Comparison of ENCODE assay signal across 2 cellular contexts in the genomic region with DNA sequence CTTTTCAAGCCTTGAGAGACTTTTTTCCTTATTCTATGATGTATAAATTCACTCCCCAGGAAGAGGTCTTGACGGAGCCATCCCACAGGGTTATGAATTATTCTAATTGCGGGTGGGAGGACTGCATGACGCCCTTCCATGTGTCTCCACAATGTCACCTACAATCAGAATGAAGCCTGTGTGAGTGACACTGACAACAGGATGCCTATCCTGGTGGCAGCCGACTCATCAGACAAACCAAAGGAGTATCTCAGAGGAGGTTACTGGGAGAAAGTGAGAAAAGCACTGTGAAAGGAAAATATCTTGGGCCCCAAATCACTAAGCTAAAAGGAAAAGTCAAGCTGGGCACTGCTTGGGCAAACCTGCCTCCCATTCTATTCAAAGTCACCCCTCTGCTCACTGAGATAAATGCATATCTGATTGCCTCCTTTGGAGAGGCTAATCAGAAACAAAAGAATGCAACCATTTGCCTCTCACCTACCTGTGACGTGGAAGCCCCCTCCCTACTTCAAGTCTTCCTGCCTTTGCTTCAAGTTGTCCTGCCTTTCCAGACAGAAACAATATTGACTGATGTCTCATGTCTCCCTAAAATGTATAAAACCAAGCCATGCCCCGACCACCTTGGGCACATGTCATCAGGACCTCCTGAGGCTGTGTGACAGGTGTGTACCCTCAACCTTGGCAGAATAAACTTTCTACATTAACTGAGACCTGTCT.
TF ChIP-seq lines count a peak whose summit lies in the region.

No MANE protein-coding gene starts in this region.

TF ChIP-seq in HCT116, 20 proteins besides CTCF, POLR2A, EP300 and RAD21:
- TF ChIP-seq, protein P1, sequence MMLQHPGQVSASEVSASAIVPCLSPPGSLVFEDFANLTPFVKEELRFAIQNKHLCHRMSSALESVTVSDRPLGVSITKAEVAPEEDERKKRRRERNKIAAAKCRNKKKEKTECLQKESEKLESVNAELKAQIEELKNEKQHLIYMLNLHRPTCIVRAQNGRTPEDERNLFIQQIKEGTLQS (IDR thresholded peaks at IDR 0.05) = no peak
- no peak for TF ChIP-seq CEBPB (IDR thresholded peaks at IDR 0.05; ENCODE audit: low read depth)
- TF ChIP-seq, protein P2, sequence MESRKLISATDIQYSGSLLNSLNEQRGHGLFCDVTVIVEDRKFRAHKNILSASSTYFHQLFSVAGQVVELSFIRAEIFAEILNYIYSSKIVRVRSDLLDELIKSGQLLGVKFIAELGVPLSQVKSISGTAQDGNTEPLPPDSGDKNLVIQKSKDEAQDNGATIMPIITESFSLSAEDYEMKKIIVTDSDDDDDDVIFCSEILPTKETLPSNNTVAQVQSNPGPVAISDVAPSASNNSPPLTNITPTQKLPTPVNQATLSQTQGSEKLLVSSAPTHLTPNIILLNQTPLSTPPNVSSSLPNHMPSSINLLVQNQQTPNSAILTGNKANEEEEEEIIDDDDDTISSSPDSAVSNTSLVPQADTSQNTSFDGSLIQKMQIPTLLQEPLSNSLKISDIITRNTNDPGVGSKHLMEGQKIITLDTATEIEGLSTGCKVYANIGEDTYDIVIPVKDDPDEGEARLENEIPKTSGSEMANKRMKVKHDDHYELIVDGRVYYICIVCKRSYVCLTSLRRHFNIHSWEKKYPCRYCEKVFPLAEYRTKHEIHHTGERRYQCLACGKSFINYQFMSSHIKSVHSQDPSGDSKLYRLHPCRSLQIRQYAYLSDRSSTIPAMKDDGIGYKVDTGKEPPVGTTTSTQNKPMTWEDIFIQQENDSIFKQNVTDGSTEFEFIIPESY (IDR thresholded peaks at IDR 0.05; ENCODE audit: extremely low read depth, insufficient replicate concordance, low read length) = no peak
- TF ChIP-seq SRF (IDR thresholded peaks at IDR 0.05; ENCODE audit: low read depth) = no peak
- no peak for TF ChIP-seq EZH2phosphoT487 (IDR thresholded peaks at IDR 0.05; ENCODE audit: borderline replicate concordance)
- TF ChIP-seq CBX3 (IDR thresholded peaks at IDR 0.05; ENCODE audit: low read depth) = no peak
- TF ChIP-seq ZFX (IDR thresholded peaks at IDR 0.05) = no peak
- no peak for TF ChIP-seq YY1 (IDR thresholded peaks at IDR 0.05; ENCODE audit: extremely low read depth, insufficient replicate concordance, low read depth, low read length)
- TF ChIP-seq, protein P3, sequence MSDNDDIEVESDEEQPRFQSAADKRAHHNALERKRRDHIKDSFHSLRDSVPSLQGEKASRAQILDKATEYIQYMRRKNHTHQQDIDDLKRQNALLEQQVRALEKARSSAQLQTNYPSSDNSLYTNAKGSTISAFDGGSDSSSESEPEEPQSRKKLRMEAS (IDR thresholded peaks at IDR 0.05) = no peak
- TF ChIP-seq SIN3A (IDR thresholded peaks at IDR 0.05; ENCODE audit: low read depth) = no peak
- TF ChIP-seq JUND (IDR thresholded peaks at IDR 0.05) = no peak
- TF ChIP-seq, protein P4, sequence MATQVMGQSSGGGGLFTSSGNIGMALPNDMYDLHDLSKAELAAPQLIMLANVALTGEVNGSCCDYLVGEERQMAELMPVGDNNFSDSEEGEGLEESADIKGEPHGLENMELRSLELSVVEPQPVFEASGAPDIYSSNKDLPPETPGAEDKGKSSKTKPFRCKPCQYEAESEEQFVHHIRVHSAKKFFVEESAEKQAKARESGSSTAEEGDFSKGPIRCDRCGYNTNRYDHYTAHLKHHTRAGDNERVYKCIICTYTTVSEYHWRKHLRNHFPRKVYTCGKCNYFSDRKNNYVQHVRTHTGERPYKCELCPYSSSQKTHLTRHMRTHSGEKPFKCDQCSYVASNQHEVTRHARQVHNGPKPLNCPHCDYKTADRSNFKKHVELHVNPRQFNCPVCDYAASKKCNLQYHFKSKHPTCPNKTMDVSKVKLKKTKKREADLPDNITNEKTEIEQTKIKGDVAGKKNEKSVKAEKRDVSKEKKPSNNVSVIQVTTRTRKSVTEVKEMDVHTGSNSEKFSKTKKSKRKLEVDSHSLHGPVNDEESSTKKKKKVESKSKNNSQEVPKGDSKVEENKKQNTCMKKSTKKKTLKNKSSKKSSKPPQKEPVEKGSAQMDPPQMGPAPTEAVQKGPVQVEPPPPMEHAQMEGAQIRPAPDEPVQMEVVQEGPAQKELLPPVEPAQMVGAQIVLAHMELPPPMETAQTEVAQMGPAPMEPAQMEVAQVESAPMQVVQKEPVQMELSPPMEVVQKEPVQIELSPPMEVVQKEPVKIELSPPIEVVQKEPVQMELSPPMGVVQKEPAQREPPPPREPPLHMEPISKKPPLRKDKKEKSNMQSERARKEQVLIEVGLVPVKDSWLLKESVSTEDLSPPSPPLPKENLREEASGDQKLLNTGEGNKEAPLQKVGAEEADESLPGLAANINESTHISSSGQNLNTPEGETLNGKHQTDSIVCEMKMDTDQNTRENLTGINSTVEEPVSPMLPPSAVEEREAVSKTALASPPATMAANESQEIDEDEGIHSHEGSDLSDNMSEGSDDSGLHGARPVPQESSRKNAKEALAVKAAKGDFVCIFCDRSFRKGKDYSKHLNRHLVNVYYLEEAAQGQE (IDR thresholded peaks at IDR 0.05; ENCODE audit: low read depth) = no peak
- no peak for TF ChIP-seq EZH2 (IDR thresholded peaks at IDR 0.05)
- TF ChIP-seq POLR2AphosphoS5 (IDR thresholded peaks at IDR 0.05; ENCODE audit: low read depth, low read length) = no peak
- no peak for TF ChIP-seq FOSL1 (IDR thresholded peaks at IDR 0.05; ENCODE audit: low read depth)
- TF ChIP-seq TCF7L2 (IDR thresholded peaks at IDR 0.05; ENCODE audit: borderline replicate concordance, extremely low read depth, insufficient read depth, insufficient read length) = no peak
TF ChIP-seq in HCT116: peak in this region for 0.

TF ChIP-seq in WTC11, 78 proteins besides CTCF, POLR2A, EP300 and RAD21:
- TF ChIP-seq, protein P5, sequence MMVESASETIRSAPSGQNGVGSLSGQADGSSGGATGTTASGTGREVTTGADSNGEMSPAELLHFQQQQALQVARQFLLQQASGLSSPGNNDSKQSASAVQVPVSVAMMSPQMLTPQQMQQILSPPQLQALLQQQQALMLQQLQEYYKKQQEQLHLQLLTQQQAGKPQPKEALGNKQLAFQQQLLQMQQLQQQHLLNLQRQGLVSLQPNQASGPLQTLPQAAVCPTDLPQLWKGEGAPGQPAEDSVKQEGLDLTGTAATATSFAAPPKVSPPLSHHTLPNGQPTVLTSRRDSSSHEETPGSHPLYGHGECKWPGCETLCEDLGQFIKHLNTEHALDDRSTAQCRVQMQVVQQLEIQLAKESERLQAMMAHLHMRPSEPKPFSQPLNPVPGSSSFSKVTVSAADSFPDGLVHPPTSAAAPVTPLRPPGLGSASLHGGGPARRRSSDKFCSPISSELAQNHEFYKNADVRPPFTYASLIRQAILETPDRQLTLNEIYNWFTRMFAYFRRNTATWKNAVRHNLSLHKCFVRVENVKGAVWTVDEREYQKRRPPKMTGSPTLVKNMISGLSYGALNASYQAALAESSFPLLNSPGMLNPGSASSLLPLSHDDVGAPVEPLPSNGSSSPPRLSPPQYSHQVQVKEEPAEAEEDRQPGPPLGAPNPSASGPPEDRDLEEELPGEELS (CRISPR knock-in tag; IDR thresholded peaks at IDR 0.05) = no peak
- TF ChIP-seq, protein P6, sequence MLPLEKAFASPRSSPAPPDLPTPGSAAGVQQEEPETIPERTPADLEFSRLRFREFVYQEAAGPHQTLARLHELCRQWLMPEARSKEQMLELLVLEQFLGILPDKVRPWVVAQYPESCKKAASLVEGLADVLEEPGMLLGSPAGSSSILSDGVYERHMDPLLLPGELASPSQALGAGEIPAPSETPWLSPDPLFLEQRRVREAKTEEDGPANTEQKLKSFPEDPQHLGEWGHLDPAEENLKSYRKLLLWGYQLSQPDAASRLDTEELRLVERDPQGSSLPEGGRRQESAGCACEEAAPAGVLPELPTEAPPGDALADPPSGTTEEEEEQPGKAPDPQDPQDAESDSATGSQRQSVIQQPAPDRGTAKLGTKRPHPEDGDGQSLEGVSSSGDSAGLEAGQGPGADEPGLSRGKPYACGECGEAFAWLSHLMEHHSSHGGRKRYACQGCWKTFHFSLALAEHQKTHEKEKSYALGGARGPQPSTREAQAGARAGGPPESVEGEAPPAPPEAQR (CRISPR knock-in tag; IDR thresholded peaks at IDR 0.05) = no peak
- no peak for TF ChIP-seq EMX1 (CRISPR knock-in tag; IDR thresholded peaks at IDR 0.05)
